2 cellular contexts compared by ENCODE assay signal in the genomic region with DNA sequence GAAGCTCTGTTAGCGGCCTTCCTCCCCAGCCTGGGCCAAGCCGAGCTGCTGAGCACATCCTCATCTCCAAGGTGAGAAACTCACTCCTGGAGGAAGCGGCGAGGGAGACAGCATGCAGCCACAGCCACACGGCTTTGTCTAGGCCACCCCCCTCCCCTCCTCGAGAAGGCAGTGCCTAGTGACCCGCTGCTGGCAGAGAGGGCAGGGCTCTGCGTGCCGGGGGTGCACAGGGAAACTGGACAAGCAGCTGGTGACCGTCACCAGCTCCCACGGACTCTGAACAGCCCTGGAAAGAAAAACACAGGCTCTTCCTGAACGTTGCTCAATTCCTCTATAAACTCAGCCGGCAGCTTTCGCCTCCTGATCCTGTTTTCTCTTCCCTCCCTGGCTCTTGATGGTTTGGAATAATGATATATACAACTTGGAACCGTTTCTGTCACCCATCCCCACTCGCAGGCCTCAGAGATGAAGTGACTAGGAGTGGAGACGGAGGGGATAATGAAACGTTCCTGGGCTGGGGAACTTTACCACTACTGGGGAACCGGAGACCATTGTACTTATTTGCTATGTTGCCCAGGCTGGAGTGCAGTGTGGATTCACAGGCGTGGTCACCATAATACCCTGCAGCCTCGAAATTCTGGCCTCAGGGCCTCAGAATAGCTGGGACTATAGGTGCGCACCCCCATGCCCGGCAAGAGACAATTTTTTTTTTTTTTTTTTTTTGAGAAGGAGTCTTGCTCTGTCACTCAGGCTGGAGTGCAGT.
TF ChIP-seq lines count a peak whose summit lies in the region.

No MANE protein-coding gene starts in this region.

TF ChIP-seq in IMR-90, 13 proteins besides CTCF, POLR2A, EP300 and RAD21:
- TF ChIP-seq NFE2L2 (IDR thresholded peaks at IDR 0.05; ENCODE audit: low read depth, low read length), result no peak
- 0 out of 2 replicates have a peak, but pooled peaks have one; percentile 7 for TF ChIP-seq CEBPB (IDR thresholded peaks at IDR 0.05; ENCODE audit: low read depth, low read length)
- TF ChIP-seq CHD1 (IDR thresholded peaks at IDR 0.05; ENCODE audit: low read depth, low read length), result no peak
- TF ChIP-seq, protein P1, sequence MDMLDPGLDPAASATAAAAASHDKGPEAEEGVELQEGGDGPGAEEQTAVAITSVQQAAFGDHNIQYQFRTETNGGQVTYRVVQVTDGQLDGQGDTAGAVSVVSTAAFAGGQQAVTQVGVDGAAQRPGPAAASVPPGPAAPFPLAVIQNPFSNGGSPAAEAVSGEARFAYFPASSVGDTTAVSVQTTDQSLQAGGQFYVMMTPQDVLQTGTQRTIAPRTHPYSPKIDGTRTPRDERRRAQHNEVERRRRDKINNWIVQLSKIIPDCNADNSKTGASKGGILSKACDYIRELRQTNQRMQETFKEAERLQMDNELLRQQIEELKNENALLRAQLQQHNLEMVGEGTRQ (IDR thresholded peaks at IDR 0.05; ENCODE audit: low read depth, low read length), result no peak
- TF ChIP-seq MXI1 (IDR thresholded peaks at IDR 0.05; ENCODE audit: borderline replicate concordance, low read depth, low read length), result no peak
- no peak for TF ChIP-seq BHLHE40 (IDR thresholded peaks at IDR 0.05; ENCODE audit: low read depth, low read length)
- TF ChIP-seq FOS (IDR thresholded peaks at IDR 0.05; ENCODE audit: low read depth, low read length), result no peak

TF ChIP-seq in HepG2, 621 proteins besides CTCF, POLR2A, EP300 and RAD21 (continues in another document):
- TF ChIP-seq ZSCAN22 (CRISPR knock-in tag; IDR thresholded peaks at IDR 0.05) (no peak), SP1 (IDR thresholded peaks at IDR 0.05) (no peak), SP1 (CRISPR knock-in tag; IDR thresholded peaks at IDR 0.05) (no peak), ZNF207 (IDR thresholded peaks at IDR 0.05; ENCODE audit: borderline replicate concordance) (no peak), ZNF562 (CRISPR knock-in tag; IDR thresholded peaks at IDR 0.05; ENCODE audit: borderline replicate concordance) (no peak), GATAD2A (CRISPR knock-in tag; IDR thresholded peaks at IDR 0.05) (0 out of 2 replicates have a peak, but pooled peaks have one; percentile 39), TCF12 (IDR thresholded peaks at IDR 0.05) (no peak), TCF12 (CRISPR knock-in tag; IDR thresholded peaks at IDR 0.05) (no peak), TBP (CRISPR knock-in tag; IDR thresholded peaks at IDR 0.05) (no peak), JUND (CRISPR knock-in tag; IDR thresholded peaks at IDR 0.05) (no peak), MED1 (CRISPR knock-in tag; IDR thresholded peaks at IDR 0.05) (no peak), CEBPB (IDR thresholded peaks at IDR 0.05; ENCODE audit: borderline replicate concordance, low read depth, low read length) (peak; percentile 84), ZNF432 (CRISPR knock-in tag; IDR thresholded peaks at IDR 0.05; ENCODE audit: borderline replicate concordance) (no peak), PCBP1 (IDR thresholded peaks at IDR 0.05; ENCODE audit: borderline replicate concordance, low read depth, low read length) (no peak), ZNF790 (CRISPR knock-in tag; IDR thresholded peaks at IDR 0.05; ENCODE audit: borderline replicate concordance) (no peak), HDAC1 (CRISPR knock-in tag; IDR thresholded peaks at IDR 0.05) (peak; percentile 46; the same call in 1 of the 2 replicates), ZMYM4 (CRISPR knock-in tag; IDR thresholded peaks at IDR 0.05) (0 out of 2 replicates have a peak, but pooled peaks have one; percentile 25), HOXD1 (CRISPR knock-in tag; IDR thresholded peaks at IDR 0.05) (no peak), SSRP1 (CRISPR knock-in tag; IDR thresholded peaks at IDR 0.05) (no peak), SAP130 (CRISPR knock-in tag; IDR thresholded peaks at IDR 0.05; ENCODE audit: low read depth) (peak; percentile 52), ZBTB20 (CRISPR knock-in tag; IDR thresholded peaks at IDR 0.05; ENCODE audit: borderline replicate concordance, low read depth) (peak; percentile 34; the same call in 1 of the 2 replicates), SCMH1 (CRISPR knock-in tag; IDR thresholded peaks at IDR 0.05; ENCODE audit: borderline replicate concordance) (no peak)
- TF ChIP-seq, protein P2, sequence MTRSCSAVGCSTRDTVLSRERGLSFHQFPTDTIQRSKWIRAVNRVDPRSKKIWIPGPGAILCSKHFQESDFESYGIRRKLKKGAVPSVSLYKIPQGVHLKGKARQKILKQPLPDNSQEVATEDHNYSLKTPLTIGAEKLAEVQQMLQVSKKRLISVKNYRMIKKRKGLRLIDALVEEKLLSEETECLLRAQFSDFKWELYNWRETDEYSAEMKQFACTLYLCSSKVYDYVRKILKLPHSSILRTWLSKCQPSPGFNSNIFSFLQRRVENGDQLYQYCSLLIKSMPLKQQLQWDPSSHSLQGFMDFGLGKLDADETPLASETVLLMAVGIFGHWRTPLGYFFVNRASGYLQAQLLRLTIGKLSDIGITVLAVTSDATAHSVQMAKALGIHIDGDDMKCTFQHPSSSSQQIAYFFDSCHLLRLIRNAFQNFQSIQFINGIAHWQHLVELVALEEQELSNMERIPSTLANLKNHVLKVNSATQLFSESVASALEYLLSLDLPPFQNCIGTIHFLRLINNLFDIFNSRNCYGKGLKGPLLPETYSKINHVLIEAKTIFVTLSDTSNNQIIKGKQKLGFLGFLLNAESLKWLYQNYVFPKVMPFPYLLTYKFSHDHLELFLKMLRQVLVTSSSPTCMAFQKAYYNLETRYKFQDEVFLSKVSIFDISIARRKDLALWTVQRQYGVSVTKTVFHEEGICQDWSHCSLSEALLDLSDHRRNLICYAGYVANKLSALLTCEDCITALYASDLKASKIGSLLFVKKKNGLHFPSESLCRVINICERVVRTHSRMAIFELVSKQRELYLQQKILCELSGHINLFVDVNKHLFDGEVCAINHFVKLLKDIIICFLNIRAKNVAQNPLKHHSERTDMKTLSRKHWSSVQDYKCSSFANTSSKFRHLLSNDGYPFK (CRISPR knock-in tag; IDR thresholded peaks at IDR 0.05; ENCODE audit: borderline replicate concordance), result 0 out of 2 replicates have a peak, but pooled peaks have one; percentile 21
- TF ChIP-seq, protein P3, sequence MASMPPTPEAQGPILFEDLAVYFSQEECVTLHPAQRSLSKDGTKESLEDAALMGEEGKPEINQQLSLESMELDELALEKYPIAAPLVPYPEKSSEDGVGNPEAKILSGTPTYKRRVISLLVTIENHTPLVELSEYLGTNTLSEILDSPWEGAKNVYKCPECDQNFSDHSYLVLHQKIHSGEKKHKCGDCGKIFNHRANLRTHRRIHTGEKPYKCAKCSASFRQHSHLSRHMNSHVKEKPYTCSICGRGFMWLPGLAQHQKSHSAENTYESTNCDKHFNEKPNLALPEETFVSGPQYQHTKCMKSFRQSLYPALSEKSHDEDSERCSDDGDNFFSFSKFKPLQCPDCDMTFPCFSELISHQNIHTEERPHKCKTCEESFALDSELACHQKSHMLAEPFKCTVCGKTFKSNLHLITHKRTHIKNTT (CRISPR knock-in tag; IDR thresholded peaks at IDR 0.05), result no peak
- TF ChIP-seq, protein P4, sequence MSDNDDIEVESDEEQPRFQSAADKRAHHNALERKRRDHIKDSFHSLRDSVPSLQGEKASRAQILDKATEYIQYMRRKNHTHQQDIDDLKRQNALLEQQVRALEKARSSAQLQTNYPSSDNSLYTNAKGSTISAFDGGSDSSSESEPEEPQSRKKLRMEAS (IDR thresholded peaks at IDR 0.05), result 0 out of 2 replicates have a peak, but pooled peaks have one; percentile 31
- TF ChIP-seq, protein P5, sequence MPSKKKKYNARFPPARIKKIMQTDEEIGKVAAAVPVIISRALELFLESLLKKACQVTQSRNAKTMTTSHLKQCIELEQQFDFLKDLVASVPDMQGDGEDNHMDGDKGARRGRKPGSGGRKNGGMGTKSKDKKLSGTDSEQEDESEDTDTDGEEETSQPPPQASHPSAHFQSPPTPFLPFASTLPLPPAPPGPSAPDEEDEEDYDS (CRISPR knock-in tag; IDR thresholded peaks at IDR 0.05), result no peak
- TF ChIP-seq, protein P6, sequence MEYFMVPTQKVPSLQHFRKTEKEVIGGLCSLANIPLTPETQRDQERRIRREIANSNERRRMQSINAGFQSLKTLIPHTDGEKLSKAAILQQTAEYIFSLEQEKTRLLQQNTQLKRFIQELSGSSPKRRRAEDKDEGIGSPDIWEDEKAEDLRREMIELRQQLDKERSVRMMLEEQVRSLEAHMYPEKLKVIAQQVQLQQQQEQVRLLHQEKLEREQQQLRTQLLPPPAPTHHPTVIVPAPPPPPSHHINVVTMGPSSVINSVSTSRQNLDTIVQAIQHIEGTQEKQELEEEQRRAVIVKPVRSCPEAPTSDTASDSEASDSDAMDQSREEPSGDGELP (IDR thresholded peaks at IDR 0.05; ENCODE audit: borderline replicate concordance, low read depth), result peak; percentile 84; the same call in 1 of the 2 replicates
- TF ChIP-seq, protein P7, sequence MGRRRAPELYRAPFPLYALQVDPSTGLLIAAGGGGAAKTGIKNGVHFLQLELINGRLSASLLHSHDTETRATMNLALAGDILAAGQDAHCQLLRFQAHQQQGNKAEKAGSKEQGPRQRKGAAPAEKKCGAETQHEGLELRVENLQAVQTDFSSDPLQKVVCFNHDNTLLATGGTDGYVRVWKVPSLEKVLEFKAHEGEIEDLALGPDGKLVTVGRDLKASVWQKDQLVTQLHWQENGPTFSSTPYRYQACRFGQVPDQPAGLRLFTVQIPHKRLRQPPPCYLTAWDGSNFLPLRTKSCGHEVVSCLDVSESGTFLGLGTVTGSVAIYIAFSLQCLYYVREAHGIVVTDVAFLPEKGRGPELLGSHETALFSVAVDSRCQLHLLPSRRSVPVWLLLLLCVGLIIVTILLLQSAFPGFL (CRISPR knock-in tag; IDR thresholded peaks at IDR 0.05), result no peak
- TF ChIP-seq, protein P8, sequence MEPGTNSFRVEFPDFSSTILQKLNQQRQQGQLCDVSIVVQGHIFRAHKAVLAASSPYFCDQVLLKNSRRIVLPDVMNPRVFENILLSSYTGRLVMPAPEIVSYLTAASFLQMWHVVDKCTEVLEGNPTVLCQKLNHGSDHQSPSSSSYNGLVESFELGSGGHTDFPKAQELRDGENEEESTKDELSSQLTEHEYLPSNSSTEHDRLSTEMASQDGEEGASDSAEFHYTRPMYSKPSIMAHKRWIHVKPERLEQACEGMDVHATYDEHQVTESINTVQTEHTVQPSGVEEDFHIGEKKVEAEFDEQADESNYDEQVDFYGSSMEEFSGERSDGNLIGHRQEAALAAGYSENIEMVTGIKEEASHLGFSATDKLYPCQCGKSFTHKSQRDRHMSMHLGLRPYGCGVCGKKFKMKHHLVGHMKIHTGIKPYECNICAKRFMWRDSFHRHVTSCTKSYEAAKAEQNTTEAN (CRISPR knock-in tag; conservative IDR thresholded peaks at IDR 0.05), result 0 out of 2 replicates have a peak, but pooled peaks have one; percentile 31
- TF ChIP-seq, protein P9, sequence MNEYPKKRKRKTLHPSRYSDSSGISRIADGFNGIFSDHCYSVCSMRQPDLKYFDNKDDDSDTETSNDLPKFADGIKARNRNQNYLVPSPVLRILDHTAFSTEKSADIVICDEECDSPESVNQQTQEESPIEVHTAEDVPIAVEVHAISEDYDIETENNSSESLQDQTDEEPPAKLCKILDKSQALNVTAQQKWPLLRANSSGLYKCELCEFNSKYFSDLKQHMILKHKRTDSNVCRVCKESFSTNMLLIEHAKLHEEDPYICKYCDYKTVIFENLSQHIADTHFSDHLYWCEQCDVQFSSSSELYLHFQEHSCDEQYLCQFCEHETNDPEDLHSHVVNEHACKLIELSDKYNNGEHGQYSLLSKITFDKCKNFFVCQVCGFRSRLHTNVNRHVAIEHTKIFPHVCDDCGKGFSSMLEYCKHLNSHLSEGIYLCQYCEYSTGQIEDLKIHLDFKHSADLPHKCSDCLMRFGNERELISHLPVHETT (CRISPR knock-in tag; conservative IDR thresholded peaks at IDR 0.05), result no peak
- TF ChIP-seq, protein P10, sequence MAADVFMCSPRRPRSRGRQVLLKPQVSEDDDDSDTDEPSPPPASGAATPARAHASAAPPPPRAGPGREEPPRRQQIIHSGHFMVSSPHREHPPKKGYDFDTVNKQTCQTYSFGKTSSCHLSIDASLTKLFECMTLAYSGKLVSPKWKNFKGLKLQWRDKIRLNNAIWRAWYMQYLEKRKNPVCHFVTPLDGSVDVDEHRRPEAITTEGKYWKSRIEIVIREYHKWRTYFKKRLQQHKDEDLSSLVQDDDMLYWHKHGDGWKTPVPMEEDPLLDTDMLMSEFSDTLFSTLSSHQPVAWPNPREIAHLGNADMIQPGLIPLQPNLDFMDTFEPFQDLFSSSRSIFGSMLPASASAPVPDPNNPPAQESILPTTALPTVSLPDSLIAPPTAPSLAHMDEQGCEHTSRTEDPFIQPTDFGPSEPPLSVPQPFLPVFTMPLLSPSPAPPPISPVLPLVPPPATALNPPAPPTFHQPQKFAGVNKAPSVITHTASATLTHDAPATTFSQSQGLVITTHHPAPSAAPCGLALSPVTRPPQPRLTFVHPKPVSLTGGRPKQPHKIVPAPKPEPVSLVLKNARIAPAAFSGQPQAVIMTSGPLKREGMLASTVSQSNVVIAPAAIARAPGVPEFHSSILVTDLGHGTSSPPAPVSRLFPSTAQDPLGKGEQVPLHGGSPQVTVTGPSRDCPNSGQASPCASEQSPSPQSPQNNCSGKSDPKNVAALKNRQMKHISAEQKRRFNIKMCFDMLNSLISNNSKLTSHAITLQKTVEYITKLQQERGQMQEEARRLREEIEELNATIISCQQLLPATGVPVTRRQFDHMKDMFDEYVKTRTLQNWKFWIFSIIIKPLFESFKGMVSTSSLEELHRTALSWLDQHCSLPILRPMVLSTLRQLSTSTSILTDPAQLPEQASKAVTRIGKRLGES (CRISPR knock-in tag; IDR thresholded peaks at IDR 0.05; ENCODE audit: borderline replicate concordance), result no peak
